8 cellular contexts compared by ENCODE assay signal in the genomic region with DNA sequence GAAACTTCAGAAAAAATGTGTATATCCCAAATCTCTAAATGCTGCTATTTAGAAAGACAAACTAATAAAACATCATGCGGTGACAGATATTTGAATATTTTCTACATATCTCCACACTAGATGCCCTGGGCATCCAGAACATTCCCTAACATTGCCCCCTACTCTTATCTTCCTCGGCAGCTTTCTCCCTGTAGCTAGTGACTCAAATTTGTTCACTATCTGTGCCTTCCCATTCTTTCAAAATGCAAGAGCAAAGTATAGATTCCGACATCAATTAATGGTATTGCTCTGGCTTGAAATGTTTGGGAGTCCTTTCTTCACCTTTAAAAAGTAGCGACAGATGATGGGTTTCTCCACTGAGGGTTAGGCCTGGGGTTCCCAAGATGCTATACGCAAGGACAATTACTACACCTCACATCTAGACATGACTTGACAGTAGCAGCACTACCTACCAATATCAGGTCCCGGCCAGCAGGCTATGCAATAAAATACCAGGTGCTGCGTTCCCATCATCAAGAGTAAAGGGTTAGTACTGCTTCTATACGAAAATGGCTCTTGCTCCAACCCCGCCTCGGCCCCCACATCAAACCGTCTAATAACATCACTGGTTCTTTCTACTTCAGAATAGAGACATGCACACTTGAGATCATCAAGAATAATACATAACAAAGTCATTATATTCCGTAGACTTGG. TPM values are rescaled to one million over a fixed set of nuclear protein-coding genes. Genes with fewer than 3 reads are reported as not detected.
DNase-seq lines count a peak whose midpoint lies in the region; ATAC-seq and TF ChIP-seq lines count a peak whose summit lies in the region.

No MANE protein-coding gene starts in this region.

- H3K9me3 ChIP-seq in AG04450 (ENCODE audit: control insufficient read depth, insufficient read depth, low read length) (no peaks in the 10 kb centered on the region), KOPT-K1 (ENCODE audit: insufficient read depth, low read length, poor library complexity, severe bottlenecking) (no peaks in the 10 kb centered on the region), neutrophil (no peaks in the 10 kb centered on the region)

- DNase-seq in AG04450 (ENCODE audit: low read depth, low spot score) (no peak), foreskin keratinocyte (peak; percentile 12 to 42), Kasumi-1 (lab: John Stamatoyannopoulos, UW) (no peak)
- DNase-seq in activated CD8-positive, alpha-beta memory T cell treated with anti-CD3 and anti-CD28 coated beads, Interleukin-2, amount 50 U/mL, for 48 hours, result peak; percentile 58

- peak overlapping the region; percentile 47 for H3K27ac ChIP-seq in AG04450 (ENCODE audit: low read depth, low read length)
- H3K27ac ChIP-seq in KOPT-K1 (ENCODE audit: low read depth, low read length, poor library complexity, severe bottlenecking), result peak overlapping the region; percentile 75
- H3K27ac ChIP-seq in foreskin keratinocyte, result peak overlapping the region; percentile 76
- peak overlapping the region; percentile 87 for H3K27ac ChIP-seq in neutrophil

- POLR2A ChIA-PET in AG04450 (lab: Yijun Ruan, JAX), result no interaction called here

- H3K4me1 ChIP-seq in foreskin keratinocyte (peaks cover 28% of the 10 kb centered on the region), neutrophil (ENCODE audit: control insufficient read depth in 1 of 2, insufficient read depth in 1 of 2, low read depth in 1 of 2, low read length in 1 of 2) (peaks cover 22 to 37% of the 10 kb centered on the region in 2 experiments)

- H3K27me3 ChIP-seq in AG04450 (ENCODE audit: control insufficient read depth, insufficient read depth, low read length), result no peaks in the 10 kb centered on the region
- no peaks in the 10 kb centered on the region for H3K27me3 ChIP-seq in foreskin keratinocyte
- no peaks in the 10 kb centered on the region for H3K27me3 ChIP-seq in neutrophil

- H3K36me3 ChIP-seq in KOPT-K1 (ENCODE audit: insufficient read depth, low read length) (peaks cover 37% of the 10 kb centered on the region), neutrophil (peaks cover 4% of the 10 kb centered on the region)

- peak; percentile 23 for ATAC-seq in GM19035 (IDR thresholded peaks at IDR 0.05; ENCODE audit: unreplicated experiment)
- ATAC-seq in foreskin keratinocyte, result peak; percentile 49
- no peak for ATAC-seq in HG02870 (IDR thresholded peaks at IDR 0.05; ENCODE audit: unreplicated experiment)

- TF ChIP-seq CTCF in AG04450 (IDR thresholded peaks at IDR 0.05; ENCODE audit: low read depth, low read length) (no peak), foreskin keratinocyte (conservative IDR thresholded peaks at IDR 0.05) (peak; percentile 6), neutrophil (IDR thresholded peaks at IDR 0.05) (no peak)

- CTCF ChIA-PET in AG04450 (lab: Charles Lee), result no interaction called here

- H3K4me3 ChIP-seq in AG04450 (ENCODE audit: low read depth, low read length), result peak overlapping the region; percentile 95
- peak overlapping the region; percentile 77 to 86 for H3K4me3 ChIP-seq in neutrophil (ENCODE audit: low read depth in 1 of 2, low read length in 1 of 2)

RNA-seq across cellular contexts. Expression of a gene that starts 0.6 kb away (rescaled TPM):
- polyA plus RNA-seq in AG04450 (2011; rRNA removed) (13.4 and 18.4 TPM in 2 replicates), foreskin keratinocyte (3.5 TPM in 2 replicates)
- polyA minus RNA-seq in AG04450 (2011; rRNA and poly(A)+ RNA removed), result 20.3 and 33.5 TPM in 2 replicates
- total RNA-seq in foreskin keratinocyte, result 20.8 and 23.9 TPM in 2 replicates

RNA-seq across cellular contexts. Expression of a gene that starts 28.2 kb away (rescaled TPM):
- 4.3 and 4.8 TPM in 2 replicates for polyA plus RNA-seq in AG04450 (2011; rRNA removed)
- 2.2 and 3.8 TPM in 2 replicates for polyA minus RNA-seq in AG04450 (2011; rRNA and poly(A)+ RNA removed)
- 11.3 and 14.1 TPM in 2 replicates for total RNA-seq in foreskin keratinocyte
- polyA plus RNA-seq in foreskin keratinocyte, result 10.7 and 11.3 TPM in 2 replicates

Comparison
In these comparisons a context has a peak if more than half of its experiments do, and no peak if none do; other contexts are left out.
1. DNase-seq: peak in activated CD8-positive, alpha-beta memory T cell treated with anti-CD3 and anti-CD28 coated beads, Interleukin-2, amount 50 U/mL, for 48 hours (single experiment) and foreskin keratinocyte (2 of 2); none in AG04450 (single experiment) and Kasumi-1 (0 of 2).
2. Peak in every context shown above with its lines, with median percentiles within 50 percentile points of each other: H3K27ac ChIP-seq.